In genomic region chr1:190373705-190374336, GRCh38 we compare ENCODE assay signal across 8 cellular contexts.
DNase-seq lines count a peak whose midpoint lies in the region; ATAC-seq lines count a peak whose summit lies in the region.

No MANE protein-coding gene starts in this region.

- ATAC-seq in GM19324 (IDR thresholded peaks at IDR 0.05; ENCODE audit: low FRiP score, unreplicated experiment) (peak; percentile 53), HG03175 (IDR thresholded peaks at IDR 0.05; ENCODE audit: unreplicated experiment) (peak; percentile 58), left colon (peak; percentile 90), GM19328 (IDR thresholded peaks at IDR 0.05; ENCODE audit: unreplicated experiment) (no peak)

- intact Hi-C loops in left colon (cut with DNase I, micrococcal nuclease): no loop called here

- in situ Hi-C loops in G401 (cut with HindIII; ENCODE audit: low sequenced_read_pairs): no loop called here

- DNase-seq in SKM-1 (lab: John Stamatoyannopoulos, UW; ENCODE audit: unreplicated experiment) (peak; percentile 50), left colon (no peak), G401 (ENCODE audit: low spot score) (no peak), NCI-H187 treated with DMSO at 0.1 percent for 48 hours (lab: John Stamatoyannopoulos, UW) (no peak), COR-L47 (lab: John Stamatoyannopoulos, UW) (no peak)
